8 cellular contexts compared by ENCODE assay signal in the genomic region with DNA sequence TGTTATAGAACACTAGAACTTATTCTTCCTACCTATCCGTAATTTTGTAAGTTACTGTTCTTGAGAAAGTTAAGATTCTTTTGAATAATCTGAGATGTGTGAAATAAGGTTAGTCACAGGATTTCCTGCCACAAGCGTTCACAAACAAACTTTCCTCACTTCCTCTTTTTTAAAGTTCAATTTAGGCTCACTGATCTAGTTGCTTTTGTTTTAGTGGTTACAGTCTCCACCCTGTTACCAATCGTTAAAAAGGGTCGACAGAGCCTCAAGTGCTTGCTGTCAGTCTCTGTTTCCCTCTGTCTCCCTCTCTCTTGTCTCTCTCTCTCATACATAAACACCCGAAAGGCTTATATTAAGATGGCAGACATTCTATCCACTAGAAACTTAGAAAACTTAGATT. TPM values are rescaled to one million over a fixed set of nuclear protein-coding genes. Genes with fewer than 3 reads are reported as not detected.
A peak's percentile ranks its signal among the peaks of the same experiment; 100 is the strongest.
DNase-seq lines count a peak whose midpoint lies in the region; ATAC-seq, FAIRE-seq and TF ChIP-seq lines count a peak whose summit lies in the region.

No MANE protein-coding gene starts in this region.

- H3K27ac ChIP-seq in BLaER1 = peak overlapping the region; percentile 82
- H3K27ac ChIP-seq in testis = no peak overlapping the region

- no peak for TF ChIP-seq POLR2A in testis (IDR thresholded peaks at IDR 0.05)

- peak overlapping the region; percentile 55; the same call in 1 of the 2 replicates for H3K9ac ChIP-seq in BLaER1

- peak overlapping the region; percentile 97 for H3K27ac Mint-ChIP-seq in activated B cell treated with CpG ODN at 0.5 μM for 24 hours

- H3K4me1 ChIP-seq in BLaER1 (peaks cover 30% of the 10 kb centered on the region), testis (no peaks in the 10 kb centered on the region)

- peaks cover 43% of the 10 kb centered on the region for H3K4me1 Mint-ChIP-seq in activated B cell treated with CpG ODN at 0.5 μM for 24 hours

- no peak for DNase-seq in activated B cell treated with CpG ODN at 0.5 μM for 24 hours
- no peak for DNase-seq in RCC 7860 (ENCODE audit: low spot score)
- no peak for DNase-seq in dedifferentiated amniotic fluid mesenchymal stem cell (ENCODE audit: extremely low spot score)
- no peak for DNase-seq in NCI-H82 treated with DMSO at 0.1 percent for 48 hours (lab: John Stamatoyannopoulos, UW; ENCODE audit: unreplicated experiment)
- no peak for DNase-seq in testis

- no peaks in the 10 kb centered on the region for H3K27me3 Mint-ChIP-seq in activated B cell treated with CpG ODN at 0.5 μM for 24 hours

- ATAC-seq in GM19328 (IDR thresholded peaks at IDR 0.05; ENCODE audit: unreplicated experiment) = peak; percentile 99
- ATAC-seq in HG03280 (IDR thresholded peaks at IDR 0.05; ENCODE audit: unreplicated experiment) = peak; percentile 99
- ATAC-seq in activated B cell treated with CpG ODN at 0.5 μM for 24 hours (ENCODE audit: low read depth) = peak; percentile 92

- H3K36me3 ChIP-seq in BLaER1 = no peaks in the 10 kb centered on the region
- no peaks in the 10 kb centered on the region for H3K36me3 ChIP-seq in testis (ENCODE audit: low read depth, missing control alignments)

- no peaks in the 10 kb centered on the region for H3K36me3 Mint-ChIP-seq in activated B cell treated with CpG ODN at 0.5 μM for 24 hours (ENCODE audit: low read depth)

- no peaks in the 10 kb centered on the region; the same call in 1 of the 2 replicates for H4K20me1 ChIP-seq in BLaER1

- POLR2A ChIA-PET in activated B cell treated with CpG ODN at 0.5 μM for 24 hours (lab: Charles Lee) = interaction anchor here (0.5 kb wide), 1 partner anchor 538 kb away, joined by 3 read pairs; no protein-coding TSS in a partner anchor

- peak overlapping the region; percentile 63 for H3K4me2 ChIP-seq in BLaER1

- CTCF ChIA-PET in activated B cell treated with CpG ODN at 0.5 μM for 24 hours (lab: Charles Lee) = no interaction called here

- H3K27me3 ChIP-seq in BLaER1 = peaks cover 84% of the 10 kb centered on the region
- H3K27me3 ChIP-seq in testis = no peaks in the 10 kb centered on the region

- peak overlapping the region; percentile 64 for H3K4me3 Mint-ChIP-seq in activated B cell treated with CpG ODN at 0.5 μM for 24 hours

- no peaks in the 10 kb centered on the region; the same call in 1 of the 2 replicates for H3K9me3 ChIP-seq in BLaER1
- no peaks in the 10 kb centered on the region for H3K9me3 ChIP-seq in testis

- no peaks in the 10 kb centered on the region for H3K9me3 Mint-ChIP-seq in activated B cell treated with CpG ODN at 0.5 μM for 24 hours

- 47 to 66% methylated on average over 5 of the region's 5 CpGs for WGBS in testis, 2 donors

- FAIRE-seq in RCC 7860 (lab: Jason Lieb, UNC) = no peak

- H3K4me3 ChIP-seq in BLaER1 (no peak overlapping the region), testis (no peak overlapping the region)

- TF ChIP-seq CTCF in activated B cell treated with CpG ODN at 0.5 μM for 24 hours (IDR thresholded peaks at IDR 0.05) (no peak), testis (IDR thresholded peaks at IDR 0.05) (no peak)

- intact Hi-C loops in activated B cell treated with CpG ODN at 0.5 μM for 24 hours (cut with micrococcal nuclease) = loop anchor here (1.0 to 5.0 kb wide), 3 partner anchors 35 to 230 kb away; no protein-coding TSS in a partner anchor
- intact Hi-C loops in testis (cut with DNase I; ENCODE audit: low total_unique reads) = no loop called here

RNA-seq across cellular contexts. Expression of a gene that starts 35.9 kb away (rescaled TPM):
- total RNA-seq in activated B cell treated with CpG ODN at 0.5 μM for 24 hours = 19.9 and 20.7 TPM in 2 replicates
- total RNA-seq in testis = 1 to 10 TPM; 3.5 to 3.7 TPM
- 3.7 TPM for polyA plus RNA-seq in testis (ENCODE audit: insufficient read depth, low read depth, low replicate concordance)
